23 cellular contexts compared by ENCODE assay signal in the genomic region with DNA sequence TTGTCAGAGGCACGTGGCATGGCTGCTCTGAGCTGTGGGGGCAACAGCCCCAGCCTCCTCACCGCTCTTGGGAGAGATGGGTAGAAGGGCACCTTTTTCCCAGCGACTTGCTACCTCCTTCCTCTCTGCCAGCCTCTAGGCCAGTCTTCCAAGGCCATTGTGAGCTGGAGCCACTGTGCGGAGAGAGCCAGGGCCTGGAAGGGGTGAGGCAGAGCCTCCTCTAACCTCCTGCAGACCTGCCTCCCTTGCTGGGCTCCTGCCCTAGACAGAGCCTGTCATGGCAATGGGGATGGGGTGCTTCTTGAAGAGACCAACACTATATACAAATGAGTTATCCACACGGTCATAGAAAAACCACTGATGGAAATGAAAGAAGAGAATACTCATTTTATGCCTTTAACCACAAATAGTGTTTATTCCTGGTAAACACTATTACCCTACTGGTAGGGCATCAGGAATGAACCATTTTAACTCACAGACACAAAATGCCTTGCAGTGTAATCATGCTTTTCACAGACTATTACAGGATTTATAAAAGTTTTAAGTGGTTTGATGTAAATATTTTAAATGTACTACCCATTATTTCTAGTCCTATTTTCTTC. TPM values are rescaled to one million over a fixed set of nuclear protein-coding genes. Genes with fewer than 3 reads are reported as not detected.
DNase-seq lines count a peak whose midpoint lies in the region; ATAC-seq, FAIRE-seq and TF ChIP-seq lines count a peak whose summit lies in the region.
"Had no signal": no experiment of that assay in that cellular context is flagged by ENCODE, and none has a peak within 500 bp of the region (broad histone marks: within the 10 kb centered on the region; RNA-seq: fewer than 3 reads in every experiment).

No MANE protein-coding gene starts in this region.

- H3K4me1 Mint-ChIP-seq in astrocyte (ENCODE audit: low read depth, unreplicated experiment) (peaks cover 15% of the 10 kb centered on the region), neural crest cell (peaks cover 8% of the 10 kb centered on the region)
- H3K4me1 Mint-ChIP-seq: activated CD4-positive, alpha-beta T cell treated with anti-CD3 and anti-CD28 coated beads, Interleukin-2, amount 10 ng/mL, durations not matched to agents 24 days and 14 days had no signal

- no peak for TF ChIP-seq EP300 in suprapubic skin (IDR thresholded peaks at IDR 0.05)
- TF ChIP-seq EP300 in ovary (IDR thresholded peaks at IDR 0.05) = no peak

- no peaks in the 10 kb centered on the region for H3K36me3 ChIP-seq in astrocyte (ENCODE audit: insufficient read depth, low read length)
- H3K36me3 ChIP-seq in suprapubic skin = no peaks in the 10 kb centered on the region
- H3K36me3 ChIP-seq in ovary = no peaks in the 10 kb centered on the region
- H3K36me3 ChIP-seq: left lung, upper lobe of right lung had no signal

- no peak overlapping the region for H3K27ac ChIP-seq in astrocyte (ENCODE audit: low read depth, low read length)
- no peak overlapping the region for H3K27ac ChIP-seq in suprapubic skin
- no peak overlapping the region for H3K27ac ChIP-seq in ovary
- H3K27ac ChIP-seq: KMS-11, left lung, SK-N-MC had no signal

- H3K9ac ChIP-seq in astrocyte (ENCODE audit: low read length) = no peak overlapping the region
- H3K9ac ChIP-seq: KMS-11 had no signal

- DNase-seq in activated naive CD4-positive, alpha-beta T cell treated with anti-CD3 and anti-CD28 coated beads, Interleukin-2, amount 50 U/mL, for 72 hours (ENCODE audit: low spot score in 2 of 2) = peak in 1 of 2 donors; percentile 14
- DNase-seq in activated naive CD4-positive, alpha-beta T cell treated with anti-CD3 and anti-CD28 coated beads, Interleukin-2, amount 50 U/mL, for 16 hours = no peak
- DNase-seq in astrocyte (ENCODE audit: low read depth) (no peak), neural crest cell (ENCODE audit: low read depth, low spot score) (no peak), suprapubic skin (ENCODE audit: low spot score in 2 of 2) (peak; percentile 51 to 55), ovary (no peak)
- DNase-seq: activated CD4-positive, alpha-beta T cell treated with anti-CD3 and anti-CD28 coated beads, Interleukin-2, amount 10 ng/mL, durations not matched to agents 24 days and 14 days; activated gamma-delta T cell; DMS79 treated with DMSO at 0.1 percent for 48 hours; GF-D8; left lung; NCI-H2081 treated with DMSO at 0.1 percent for 48 hours; NCI-H748 treated with DMSO at 0.1 percent for 48 hours; occipital lobe; stimulated activated CD4-positive, alpha-beta T cell treated with anti-CD3 and anti-CD28 coated beads, Interleukin-2, amount 100 ng/mL, for 24 hours; T-helper 17 cell; upper lobe of right lung had no signal

- H3K9me3 ChIP-seq in astrocyte (ENCODE audit: insufficient read depth, low read depth, low read length) = no peaks in the 10 kb centered on the region
- no peaks in the 10 kb centered on the region for H3K9me3 ChIP-seq in suprapubic skin
- H3K9me3 ChIP-seq in ovary = no peaks in the 10 kb centered on the region
- H3K9me3 ChIP-seq: body of pancreas, left lung, upper lobe of right lung had no signal

- H3K4me1 ChIP-seq in astrocyte (ENCODE audit: insufficient read depth, low read length) = peaks cover 14% of the 10 kb centered on the region
- peaks cover 14% of the 10 kb centered on the region for H3K4me1 ChIP-seq in suprapubic skin
- H3K4me1 ChIP-seq in ovary (ENCODE audit: insufficient read depth) = peaks cover 4% of the 10 kb centered on the region
- H3K4me1 ChIP-seq: body of pancreas had no signal

- TF ChIP-seq CTCF in astrocyte (IDR thresholded peaks at IDR 0.05; ENCODE audit: insufficient read depth, low read depth, low read length) (no peak), neural crest cell (conservative IDR thresholded peaks at IDR 0.05) (no peak), suprapubic skin (IDR thresholded peaks at IDR 0.05) (no peak), ovary (IDR thresholded peaks at IDR 0.05) (no peak)

- peak; percentile 51 to 91 for ATAC-seq in activated naive CD4-positive, alpha-beta T cell treated with anti-CD3 and anti-CD28 coated beads, Interleukin-2, amount 50 U/mL, for 72 hours
- ATAC-seq in GM18505 (IDR thresholded peaks at IDR 0.05; ENCODE audit: unreplicated experiment) = no peak
- ATAC-seq: T-helper 17 cell had no signal

- WGBS in suprapubic skin = 92% methylated on average over 4 of the region's 5 CpGs
- WGBS in ovary, 3 donors = 88 to 93% (median 90%) methylated on average over 5 of the region's 5 CpGs

- H3K27ac Mint-ChIP-seq in activated naive CD4-positive, alpha-beta T cell treated with anti-CD3 and anti-CD28 coated beads, Interleukin-2, amount 50 U/mL, for 72 hours = no peak overlapping the region
- H3K27ac Mint-ChIP-seq in astrocyte (ENCODE audit: unreplicated experiment) = no peak overlapping the region
- H3K27ac Mint-ChIP-seq in neural crest cell (ENCODE audit: unreplicated experiment) = peak overlapping the region; percentile 72
- H3K27ac Mint-ChIP-seq: activated CD4-positive, alpha-beta T cell treated with anti-CD3 and anti-CD28 coated beads, Interleukin-2, amount 10 ng/mL, durations not matched to agents 24 days and 14 days; T-helper 17 cell had no signal

- peaks cover 10% of the 10 kb centered on the region for H3K27me3 ChIP-seq in astrocyte (ENCODE audit: insufficient read depth, low read length)
- H3K27me3 ChIP-seq in suprapubic skin = peaks cover 1% of the 10 kb centered on the region
- H3K27me3 ChIP-seq in ovary = no peaks in the 10 kb centered on the region
- H3K27me3 ChIP-seq: body of pancreas, upper lobe of right lung had no signal

- H2AFZ ChIP-seq in astrocyte (ENCODE audit: low read depth, low read length) = no peak overlapping the region

- TF ChIP-seq POLR2A in suprapubic skin (IDR thresholded peaks at IDR 0.05) (no peak), ovary (IDR thresholded peaks at IDR 0.05) (no peak), GM18505 (IDR thresholded peaks at IDR 0.05; ENCODE audit: borderline replicate concordance, extremely low read depth, insufficient read depth, insufficient read length) (no peak)

- H3K4me3 Mint-ChIP-seq in astrocyte (ENCODE audit: unreplicated experiment) (no peak overlapping the region), neural crest cell (no peak overlapping the region)
- H3K4me3 Mint-ChIP-seq: activated CD4-positive, alpha-beta T cell treated with anti-CD3 and anti-CD28 coated beads, Interleukin-2, amount 10 ng/mL, durations not matched to agents 24 days and 14 days; T-helper 17 cell had no signal

- H3K79me2 ChIP-seq in astrocyte (ENCODE audit: insufficient read depth, low read length) = no peaks in the 10 kb centered on the region

- H3K27me3 Mint-ChIP-seq in astrocyte (ENCODE audit: low read depth, unreplicated experiment) (peaks cover 45% of the 10 kb centered on the region), neural crest cell (ENCODE audit: low read depth) (peaks cover 26% of the 10 kb centered on the region)

- FAIRE-seq in astrocyte (lab: Jason Lieb, UNC) = no peak
- FAIRE-seq: small intestine had no signal

- no peak overlapping the region for H3K4me3 ChIP-seq in astrocyte (ENCODE audit: insufficient read depth, low read depth, low read length)
- no peak overlapping the region for H3K4me3 ChIP-seq in suprapubic skin
- no peak overlapping the region for H3K4me3 ChIP-seq in ovary
- H3K4me3 ChIP-seq: body of pancreas, left lung, SK-N-MC, upper lobe of right lung had no signal

- no peaks in the 10 kb centered on the region for H3K9me3 Mint-ChIP-seq in activated naive CD4-positive, alpha-beta T cell treated with anti-CD3 and anti-CD28 coated beads, Interleukin-2, amount 50 U/mL, for 72 hours
- peaks cover 2% of the 10 kb centered on the region for H3K9me3 Mint-ChIP-seq in astrocyte (ENCODE audit: unreplicated experiment)
- no peaks in the 10 kb centered on the region for H3K9me3 Mint-ChIP-seq in neural crest cell
- H3K9me3 Mint-ChIP-seq: activated CD4-positive, alpha-beta T cell treated with anti-CD3 and anti-CD28 coated beads, Interleukin-2, amount 10 ng/mL, durations not matched to agents 24 days and 14 days had no signal

- H3K36me3 Mint-ChIP-seq in activated naive CD4-positive, alpha-beta T cell treated with anti-CD3 and anti-CD28 coated beads, Interleukin-2, amount 50 U/mL, for 72 hours = no peaks in the 10 kb centered on the region
- H3K36me3 Mint-ChIP-seq in astrocyte (ENCODE audit: low read depth, unreplicated experiment) = no peaks in the 10 kb centered on the region
- H3K36me3 Mint-ChIP-seq in neural crest cell (ENCODE audit: low read depth) = no peaks in the 10 kb centered on the region

- no peaks in the 10 kb centered on the region for H4K20me1 ChIP-seq in astrocyte (ENCODE audit: insufficient read depth, low read length)

- H3K4me2 ChIP-seq in astrocyte (ENCODE audit: low read length) = peak overlapping the region; percentile 21
- H3K4me2 ChIP-seq: KMS-11 had no signal

- intact Hi-C loops in ovary (cut with DNase I) = no loop called here

RNA-seq across cellular contexts. Expression of a gene that starts 5.0 kb away (rescaled TPM):
- total RNA-seq in activated naive CD4-positive, alpha-beta T cell treated with anti-CD3 and anti-CD28 coated beads, Interleukin-2, amount 50 U/mL, for 72 hours = not detected
- total RNA-seq in astrocyte (0.02 TPM in 1 of 2 replicates, not detected in the other), neural crest cell (not detected in 2 replicates), suprapubic skin (under 1 TPM in 2 of 4 donors, not detected in 2; 0.13 to 0.57 TPM), ovary (1 to 10 TPM in 1 of 7 donors, under 1 TPM in 4, not detected in 2; 0.05 to 1.6 (median 0.23) TPM)
- polyA plus RNA-seq in ovary = under 1 TPM; 0.51 to 0.95 TPM
- total RNA-seq: activated CD4-positive, alpha-beta T cell treated with anti-CD3 and anti-CD28 coated beads, Interleukin-2, amount 10 ng/mL, durations not matched to agents 24 days and 14 days; occipital lobe; T-helper 17 cell had no signal

RNA-seq across cellular contexts. Expression of a gene that starts 31.4 kb away (rescaled TPM):
- total RNA-seq in activated naive CD4-positive, alpha-beta T cell treated with anti-CD3 and anti-CD28 coated beads, Interleukin-2, amount 50 U/mL, for 72 hours = 10 to 100 TPM; 19.0 to 28.1 TPM
- total RNA-seq in astrocyte (87.8 and 88.1 TPM in 2 replicates), neural crest cell (78.1 and 89.4 TPM in 2 replicates), suprapubic skin (10 to 100 TPM; 38.1 to 50.8 (median 40.7) TPM), ovary (100 to 1,000 TPM in 1 of 7 donors, 10 to 100 TPM in 6; 65.5 to 101 (median 88.8) TPM)
- polyA plus RNA-seq in ovary = 100 to 1,000 TPM in 1 of 2 donors, 10 to 100 TPM in 1; 49.5 to 114 TPM

RNA-seq across cellular contexts. Expression of a gene that starts 58.6 kb away (rescaled TPM):
- total RNA-seq in activated naive CD4-positive, alpha-beta T cell treated with anti-CD3 and anti-CD28 coated beads, Interleukin-2, amount 50 U/mL, for 72 hours = under 1 TPM; 0.16 to 0.35 TPM
- total RNA-seq in astrocyte (not detected in 2 replicates), neural crest cell (not detected in 2 replicates), suprapubic skin (not detected), ovary (not detected)
- under 1 TPM in 1 of 2 donors, not detected in 1; 0.06 TPM for polyA plus RNA-seq in ovary
- total RNA-seq: activated CD4-positive, alpha-beta T cell treated with anti-CD3 and anti-CD28 coated beads, Interleukin-2, amount 10 ng/mL, durations not matched to agents 24 days and 14 days; chondrocyte had no signal

Comparison
In these comparisons a context has a peak if more than half of its experiments do, and no peak if none do; other contexts are left out.
1. DNase-seq: peak in suprapubic skin (2 of 2); none in activated naive CD4-positive, alpha-beta T cell treated with anti-CD3 and anti-CD28 coated beads, Interleukin-2, amount 50 U/mL, for 16 hours (single experiment), astrocyte (single experiment), neural crest cell (single experiment) and ovary (0 of 5).